11 cellular contexts compared by ENCODE assay signal in genomic region chr9:93598647-93599241, GRCh38. TPM values are rescaled to one million over a fixed set of nuclear protein-coding genes. Genes with fewer than 3 reads are reported as not detected.
A peak's percentile ranks its signal among the peaks of the same experiment; 100 is the strongest.
DNase-seq lines count a peak whose midpoint lies in the region; ATAC-seq and TF ChIP-seq lines count a peak whose summit lies in the region.
"Had no signal": no experiment of that assay in that cellular context is flagged by ENCODE, and none has a peak within 500 bp of the region (broad histone marks: within the 10 kb centered on the region; RNA-seq: fewer than 3 reads in every experiment).

No MANE protein-coding gene starts in this region.

- H3K27ac ChIP-seq in heart right ventricle (peak overlapping the region in 6 of 10 donors; percentile 22 to 74 (median 50)), adrenal gland (peak overlapping the region in 1 of 5 donors; percentile 8), body of pancreas (no peak overlapping the region)

- H3K36me3 ChIP-seq in heart right ventricle: no peaks in the 10 kb centered on the region
- no peaks in the 10 kb centered on the region for H3K36me3 ChIP-seq in adrenal gland (replicated peaks in 1 of 2)
- no peaks in the 10 kb centered on the region for H3K36me3 ChIP-seq in body of pancreas (replicated peaks in 1 of 2; ENCODE audit: insufficient read depth in 1 of 2, low read depth in 2 of 2)

- peak; percentile 40 to 90 (median 67) for ATAC-seq in heart right ventricle
- ATAC-seq in left colon: peak; percentile 43
- ATAC-seq in body of pancreas: no peak
- ATAC-seq in GM21515 (IDR thresholded peaks at IDR 0.05; ENCODE audit: unreplicated experiment): no peak

- H3K4me3 ChIP-seq in heart right ventricle (no peak overlapping the region), adrenal gland (no peak overlapping the region), body of pancreas (no peak overlapping the region)

- TF ChIP-seq CTCF in heart right ventricle (IDR thresholded peaks at IDR 0.05): no peak
- TF ChIP-seq CTCF in adrenal gland (IDR thresholded peaks at IDR 0.05): no peak
- TF ChIP-seq CTCF in body of pancreas (IDR thresholded peaks at IDR 0.05): no peak

- TF ChIP-seq POLR2A in adrenal gland (IDR thresholded peaks at IDR 0.05) (no peak), body of pancreas (IDR thresholded peaks at IDR 0.05) (no peak)

- DNase-seq in heart right ventricle (no peak), cardiac septum (ENCODE audit: low spot score) (no peak), adrenal gland (peak in 4 of 7 donors; percentile 14 to 64 (median 16)), left colon (peak in 1 of 2 donors; percentile 55), NCI-H1436 treated with DMSO at 0.1 percent for 48 hours (lab: John Stamatoyannopoulos, UW) (no peak), body of pancreas (no peak), DMS 273 treated with DMSO at 0.1 percent for 48 hours (lab: John Stamatoyannopoulos, UW) (no peak)
- DNase-seq: effector CD8-positive, alpha-beta T cell; KG1; NCI-H774 had no signal

- H3K27me3 ChIP-seq in heart right ventricle (no peaks in the 10 kb centered on the region), adrenal gland (no peaks in the 10 kb centered on the region), body of pancreas (no peaks in the 10 kb centered on the region)

- peaks cover 18 to 56% (median 40%) of the 10 kb centered on the region in 9 donors for H3K4me1 ChIP-seq in heart right ventricle
- no peaks in the 10 kb centered on the region for H3K4me1 ChIP-seq in adrenal gland (replicated peaks in 1 of 2)
- peaks cover 40% of the 10 kb centered on the region for H3K4me1 ChIP-seq in body of pancreas

- no peaks in the 10 kb centered on the region for H3K9me3 ChIP-seq in heart right ventricle
- H3K9me3 ChIP-seq in adrenal gland (replicated peaks in 1 of 3): no peaks in the 10 kb centered on the region
- H3K9me3 ChIP-seq in body of pancreas: no peaks in the 10 kb centered on the region

- WGBS in heart right ventricle, 2 donors: 62 to 65% methylated on average over 11 of the region's 11 CpGs
- 64 to 72% (median 67%) methylated on average over 6 to 11 of the region's 11 CpGs for WGBS in adrenal gland, 4 donors
- 77 to 81% methylated on average over 11 of the region's 11 CpGs for WGBS in body of pancreas, 2 donors

- intact Hi-C loops in heart right ventricle (cut with DNase I) (loop anchor here in 1 of 10 donors (10.0 kb wide), 1 partner anchor 56 kb away; no protein-coding TSS in a partner anchor), cardiac septum (cut with DNase I) (no loop called here), adrenal gland (cut with DNase I) (no loop called here), left colon (cut with DNase I, micrococcal nuclease) (no loop called here), body of pancreas (cut with DNase I) (no loop called here)

RNA-seq across cellular contexts. Expression of gene PHF2, which starts 22.4 kb away (rescaled TPM):
- 10 to 100 TPM; 20.4 to 28.0 (median 23.0) TPM for total RNA-seq in heart right ventricle
- 10 to 100 TPM; 13.9 to 31.3 TPM for polyA plus RNA-seq in heart right ventricle
- total RNA-seq in cardiac septum: 24.5 TPM
- total RNA-seq in adrenal gland: 10 to 100 TPM; 14.5 to 27.2 (median 22.0) TPM
- polyA plus RNA-seq in adrenal gland: 10 to 100 TPM; 11.5 to 37.6 (median 26.1) TPM
- total RNA-seq in left colon: 10 to 100 TPM; 21.3 to 22.9 TPM
- 10 to 100 TPM; 15.0 to 19.8 TPM for total RNA-seq in body of pancreas

Comparison
In these comparisons a context has a peak if more than half of its experiments do, and no peak if none do; other contexts are left out.
1. ATAC-seq: peak in heart right ventricle (8 of 8) and left colon (single experiment); none in body of pancreas (single experiment) and GM21515 (single experiment).
2. DNase-seq: peak in adrenal gland (4 of 7); none in heart right ventricle (0 of 2), cardiac septum (single experiment), NCI-H1436 treated with DMSO at 0.1 percent for 48 hours (single experiment), body of pancreas (0 of 4) and DMS 273 treated with DMSO at 0.1 percent for 48 hours (single experiment).
3. H3K27ac ChIP-seq: peak in heart right ventricle (6 of 10); none in body of pancreas (0 of 4).